11 cellular contexts compared by ENCODE assay signal in the genomic region with DNA sequence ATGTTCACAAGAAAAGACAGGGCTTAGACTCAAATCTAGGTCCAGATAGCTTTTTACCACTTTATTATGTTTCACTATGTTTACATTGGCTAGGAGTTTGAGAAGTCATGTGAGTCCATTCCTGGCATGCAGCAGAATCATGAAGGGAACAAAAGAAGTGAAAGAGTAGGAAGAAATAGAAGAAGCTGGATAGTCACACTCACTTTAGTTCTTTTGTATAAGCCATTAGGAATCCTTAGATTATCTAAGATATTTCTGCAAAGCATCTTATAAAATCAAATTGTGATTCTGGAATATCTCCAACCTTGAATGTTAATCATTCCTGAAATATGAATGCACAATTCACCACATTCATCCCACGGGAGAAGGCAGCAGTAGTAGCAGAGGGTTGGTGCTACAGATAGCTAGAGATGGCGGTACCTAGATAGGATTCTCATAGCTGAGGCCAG. TPM values are rescaled to one million over a fixed set of nuclear protein-coding genes. Genes with fewer than 3 reads are reported as not detected.
DNase-seq lines count a peak whose midpoint lies in the region; ATAC-seq and TF ChIP-seq lines count a peak whose summit lies in the region.
"Had no signal": no experiment of that assay in that cellular context is flagged by ENCODE, and none has a peak within 500 bp of the region (broad histone marks: within the 10 kb centered on the region; RNA-seq: fewer than 3 reads in every experiment).

No MANE protein-coding gene starts in this region.

- CTCF ChIA-PET in naive thymus-derived CD4-positive, alpha-beta T cell (lab: Charles Lee), result interaction anchor here (0.5 to 1.9 kb wide), 8 partner anchors 12 to 476 kb away, joined by 3 to 6 read pairs (median 4); a partner anchor contains a TSS

- no peaks in the 10 kb centered on the region for H3K27me3 Mint-ChIP-seq in naive thymus-derived CD4-positive, alpha-beta T cell
- H3K27me3 Mint-ChIP-seq: stimulated activated naive CD8-positive, alpha-beta T cell treated with anti-CD3 and anti-CD28 coated beads, Interleukin-15, amount 100 ng/mL, for 72 hours had no signal

- peaks cover 49 to 100% (median 97%) of the 10 kb centered on the region in 7 donors for H3K4me1 Mint-ChIP-seq in naive thymus-derived CD4-positive, alpha-beta T cell

- intact Hi-C loops in naive thymus-derived CD4-positive, alpha-beta T cell (cut with micrococcal nuclease), result no loop called here

- TF ChIP-seq CTCF in GM20000 (IDR thresholded peaks at IDR 0.05; ENCODE audit: extremely low read depth, missing control alignments), result no peak

- H3K27me3 ChIP-seq in naive thymus-derived CD4-positive, alpha-beta T cell (ENCODE audit: control insufficient read depth in 2 of 2, insufficient read depth in 2 of 2, low read length in 2 of 2), result no peaks in the 10 kb centered on the region

- H3K9me3 Mint-ChIP-seq in naive thymus-derived CD4-positive, alpha-beta T cell, result peaks cover 0 to 5% (median 0%) of the 10 kb centered on the region in 11 donors
- H3K9me3 Mint-ChIP-seq: stimulated activated naive CD8-positive, alpha-beta T cell treated with anti-CD3 and anti-CD28 coated beads, Interleukin-15, amount 100 ng/mL, for 72 hours had no signal

- H3K4me1 ChIP-seq in naive thymus-derived CD4-positive, alpha-beta T cell (ENCODE audit: control insufficient read depth in 2 of 2, insufficient read depth in 2 of 2, low read length in 2 of 2), result peaks cover 15 to 50% of the 10 kb centered on the region in 2 donors

- peak overlapping the region in 1 of 10 donors; percentile 1 for H3K4me3 Mint-ChIP-seq in naive thymus-derived CD4-positive, alpha-beta T cell
- H3K4me3 Mint-ChIP-seq: stimulated activated naive CD8-positive, alpha-beta T cell treated with anti-CD3 and anti-CD28 coated beads, Interleukin-15, amount 100 ng/mL, for 72 hours had no signal

- H3K9me3 ChIP-seq in naive thymus-derived CD4-positive, alpha-beta T cell (ENCODE audit: control insufficient read depth in 2 of 3, low read length in 3 of 3), result no peaks in the 10 kb centered on the region

- POLR2A ChIA-PET in naive thymus-derived CD4-positive, alpha-beta T cell (lab: Charles Lee), result interaction anchor here (0.6 to 1.3 kb wide), 6 partner anchors 10 to 175 kb away, joined by 3 to 4 read pairs (median 4); no protein-coding TSS in a partner anchor

- no peak overlapping the region for H3K4me3 ChIP-seq in naive thymus-derived CD4-positive, alpha-beta T cell (ENCODE audit: low read length)
- H3K4me3 ChIP-seq: SK-N-MC had no signal

- no peak for ATAC-seq in naive thymus-derived CD4-positive, alpha-beta T cell
- ATAC-seq: stimulated activated naive CD8-positive, alpha-beta T cell treated with anti-CD3 and anti-CD28 coated beads, Interleukin-15, amount 100 ng/mL, for 72 hours had no signal

- H3K36me3 Mint-ChIP-seq in naive thymus-derived CD4-positive, alpha-beta T cell, result peaks cover 2 to 34% (median 13%) of the 10 kb centered on the region in 5 donors

- peak; percentile 32 for DNase-seq in AG20443 (ENCODE audit: low spot score)
- peak; percentile 83 for DNase-seq in LHCN-M2 (ENCODE audit: low read depth)
- DNase-seq in caudate nucleus (lab: John Stamatoyannopoulos, UW), result peak in 4 of 61 donors; percentile 3 to 52 (median 16)
- no peak for DNase-seq in naive thymus-derived CD4-positive, alpha-beta T cell
- no peak for DNase-seq in occipital lobe (lab: John Stamatoyannopoulos, UW)
- DNase-seq in HK-2 (ENCODE audit: unreplicated experiment), result no peak
- DNase-seq in GM20000 (ENCODE audit: low spot score), result no peak
- DNase-seq in stimulated activated naive CD4-positive, alpha-beta T cell treated with Interleukin-2 at 50 U/mL for 16 hours (lab: John Stamatoyannopoulos, UW), result no peak
- DNase-seq: effector CD8-positive, alpha-beta T cell; stimulated activated naive CD8-positive, alpha-beta T cell treated with anti-CD3 and anti-CD28 coated beads, Interleukin-15, amount 100 ng/mL, for 72 hours had no signal

- peak overlapping the region; percentile 13 for H3K27ac ChIP-seq in caudate nucleus (ENCODE audit: low read depth, low read length)
- peak overlapping the region; percentile 38 for H3K27ac ChIP-seq in naive thymus-derived CD4-positive, alpha-beta T cell (ENCODE audit: low read depth, low read length)
- H3K27ac ChIP-seq: SK-N-MC had no signal

- H3K27ac Mint-ChIP-seq in naive thymus-derived CD4-positive, alpha-beta T cell, result peak overlapping the region in 8 of 9 donors; percentile 39 to 95 (median 81)
- H3K27ac Mint-ChIP-seq: stimulated activated naive CD8-positive, alpha-beta T cell treated with anti-CD3 and anti-CD28 coated beads, Interleukin-15, amount 100 ng/mL, for 72 hours had no signal

- no peaks in the 10 kb centered on the region for H3K36me3 ChIP-seq in naive thymus-derived CD4-positive, alpha-beta T cell (ENCODE audit: control insufficient read depth in 2 of 3, insufficient read depth in 3 of 3, low read length in 3 of 3)

RNA-seq across cellular contexts. Expression of a gene that starts 31.9 kb away (rescaled TPM):
- total RNA-seq in LHCN-M2 (2014; rRNA removed) (9.2 and 12.1 TPM in 2 replicates), occipital lobe (4.8 TPM)
- 5.5 TPM for polyA plus RNA-seq in LHCN-M2 (2012)
- total RNA-seq in naive thymus-derived CD4-positive, alpha-beta T cell, result 10 to 100 TPM; 15.6 to 81.3 (median 68.2) TPM
- polyA plus RNA-seq in naive thymus-derived CD4-positive, alpha-beta T cell, result 10 to 100 TPM; 12.6 to 38.6 TPM

Comparison
In these comparisons a context has a peak if more than half of its experiments do, and no peak if none do; other contexts are left out.
1. DNase-seq: peak in AG20443 (single experiment) and LHCN-M2 (single experiment); none in naive thymus-derived CD4-positive, alpha-beta T cell (0 of 9), occipital lobe (single experiment), HK-2 (single experiment), GM20000 (single experiment) and stimulated activated naive CD4-positive, alpha-beta T cell treated with Interleukin-2 at 50 U/mL for 16 hours (single experiment).